In the genomic region with DNA sequence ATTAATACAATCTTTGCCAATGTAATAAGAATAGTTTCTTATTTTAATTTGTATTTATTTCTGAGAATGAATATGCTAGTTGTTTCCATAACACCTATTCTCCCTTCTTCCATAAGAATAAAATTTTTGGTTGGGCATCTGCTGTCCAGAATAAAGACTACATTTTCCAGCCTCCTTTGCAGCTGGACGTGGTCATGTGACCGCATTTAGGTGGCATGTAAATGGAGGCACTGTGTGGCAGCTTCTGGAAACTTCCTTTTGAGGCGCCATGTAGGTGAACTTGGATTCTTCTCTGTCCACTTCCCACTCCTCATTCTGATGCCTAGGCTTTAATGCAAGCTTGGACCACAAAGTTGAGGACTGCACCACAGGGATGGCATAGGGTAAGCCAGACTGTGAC, we compare ENCODE assay signal across 20 cellular contexts.
A peak's percentile ranks its signal among the peaks of the same experiment; 100 is the strongest.
DNase-seq lines count a peak whose midpoint lies in the region; ATAC-seq, FAIRE-seq and TF ChIP-seq lines count a peak whose summit lies in the region.
"Had no signal": no experiment of that assay in that cellular context is flagged by ENCODE, and none has a peak within 500 bp of the region (broad histone marks: within the 10 kb centered on the region; RNA-seq: fewer than 3 reads in every experiment).

No MANE protein-coding gene starts in this region.

- no peaks in the 10 kb centered on the region for H3K79me2 ChIP-seq in osteoblast (ENCODE audit: insufficient read depth, low read length)

- CTCF ChIA-PET in WTC11 (lab: Charles Lee) = no interaction called here

- H2AFZ ChIP-seq in osteoblast (ENCODE audit: low read length) = no peak overlapping the region
- H2AFZ ChIP-seq: GM23338 had no signal

- peaks cover 20% of the 10 kb centered on the region for H3K4me1 Mint-ChIP-seq in WTC11

- H3K27me3 ChIP-seq in osteoblast (ENCODE audit: insufficient read depth, low read length) = no peaks in the 10 kb centered on the region

- H3K27me3 Mint-ChIP-seq in WTC11 (ENCODE audit: low read depth) = no peaks in the 10 kb centered on the region

- H3K4me2 ChIP-seq in osteoblast (ENCODE audit: insufficient read depth, low read length) = no peak overlapping the region
- H3K4me2 ChIP-seq: A549, GM23338 had no signal

- H4K20me1 ChIP-seq in osteoblast (ENCODE audit: insufficient read depth, low read length) = no peaks in the 10 kb centered on the region

- DNase-seq in H54 (ENCODE audit: insufficient read length, low spot score) (no peak), HTR-8/SVneo (ENCODE audit: insufficient read length, low spot score) (no peak), WTC11 (ENCODE audit: low spot score) (no peak), osteoblast (ENCODE audit: insufficient read length, low spot score, missing footprints) (peak; percentile 26), GM03348 (ENCODE audit: low spot score) (no peak)
- DNase-seq: 8988T; ACHN; C1 segment of cervical spinal cord; Calu3; CD4-positive, alpha-beta memory T cell; COR-L47; DMS53; DMS79 treated with DMSO at 0.1 percent for 48 hours; GF-D8; HCEC 1CT had no signal

- no peak overlapping the region for H3K4me3 ChIP-seq in osteoblast (ENCODE audit: insufficient read depth, low read length)
- H3K4me3 ChIP-seq: A549, GM23338 had no signal

- no peaks in the 10 kb centered on the region for H3K4me1 ChIP-seq in osteoblast (ENCODE audit: insufficient read depth, low read length)

- FAIRE-seq in H54 (lab: Jason Lieb, UNC) (peak; percentile 6), HTR-8/SVneo (lab: Jason Lieb, UNC) (peak; percentile 80)
- FAIRE-seq: A549, GM12892 had no signal

- peaks cover 16% of the 10 kb centered on the region for H3K9me3 Mint-ChIP-seq in WTC11
- H3K9me3 Mint-ChIP-seq: GM23338 had no signal

- no peaks in the 10 kb centered on the region for H3K9me3 ChIP-seq in osteoblast (ENCODE audit: low read depth, low read length)

- H3K27ac ChIP-seq in osteoblast (ENCODE audit: low read depth, low read length) = no peak overlapping the region

- H3K4me3 Mint-ChIP-seq in WTC11 = no peak overlapping the region
- H3K4me3 Mint-ChIP-seq: CD4-positive, alpha-beta memory T cell; GM23338 had no signal

- TF ChIP-seq POLR2A in H54 (IDR thresholded peaks at IDR 0.05; ENCODE audit: low read depth, low read length) = no peak

- ATAC-seq in WTC11 (no peak), GM21786 (IDR thresholded peaks at IDR 0.05; ENCODE audit: unreplicated experiment) (no peak), GM21737 (IDR thresholded peaks at IDR 0.05; ENCODE audit: unreplicated experiment) (no peak)
- ATAC-seq: A549, GM23338 had no signal

- no peak for TF ChIP-seq CTCF in WTC11 (IDR thresholded peaks at IDR 0.05)
- no peak for TF ChIP-seq CTCF in osteoblast (IDR thresholded peaks at IDR 0.05; ENCODE audit: extremely low read depth, low read depth, low read length)

- H3K36me3 ChIP-seq in osteoblast (ENCODE audit: insufficient read depth, low read length) = no peaks in the 10 kb centered on the region

- POLR2A ChIA-PET in WTC11 (lab: Charles Lee) = no interaction called here

- no peak overlapping the region for H3K27ac Mint-ChIP-seq in WTC11
- H3K27ac Mint-ChIP-seq: CD4-positive, alpha-beta memory T cell; GM23338 had no signal

- H3K36me3 Mint-ChIP-seq in WTC11 = no peaks in the 10 kb centered on the region
- H3K36me3 Mint-ChIP-seq: CD4-positive, alpha-beta memory T cell had no signal

TF ChIP-seq in WTC11, 78 proteins besides CTCF, POLR2A, EP300 and RAD21:
- peak; percentile 73 for TF ChIP-seq USF1 (CRISPR knock-in tag; IDR thresholded peaks at IDR 0.05)
- TF ChIP-seq, protein P1, sequence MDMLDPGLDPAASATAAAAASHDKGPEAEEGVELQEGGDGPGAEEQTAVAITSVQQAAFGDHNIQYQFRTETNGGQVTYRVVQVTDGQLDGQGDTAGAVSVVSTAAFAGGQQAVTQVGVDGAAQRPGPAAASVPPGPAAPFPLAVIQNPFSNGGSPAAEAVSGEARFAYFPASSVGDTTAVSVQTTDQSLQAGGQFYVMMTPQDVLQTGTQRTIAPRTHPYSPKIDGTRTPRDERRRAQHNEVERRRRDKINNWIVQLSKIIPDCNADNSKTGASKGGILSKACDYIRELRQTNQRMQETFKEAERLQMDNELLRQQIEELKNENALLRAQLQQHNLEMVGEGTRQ (CRISPR knock-in tag; IDR thresholded peaks at IDR 0.05) = peak; percentile 84
- no peak for TF ChIP-seq ESRRA (CRISPR knock-in tag; IDR thresholded peaks at IDR 0.05; ENCODE audit: borderline replicate concordance)
